ENCODE assay signal across 1 cellular context in genomic region chr2:169694113-169694893, GRCh38.
A peak's percentile ranks its signal among the peaks of the same experiment; 100 is the strongest.
TF ChIP-seq lines count a peak whose summit lies in the region.

Gene CFAP210, minus strand, starts transcription at chr2:169694405. Its CDS starts 78 bp downstream, at chr2:169694327.
Gene PHOSPHO2, plus strand, starts transcription at chr2:169694469. Its CDS starts 6,503 bp downstream, at chr2:169700972.

TF ChIP-seq in HepG2, 621 proteins besides CTCF, POLR2A, EP300 and RAD21 (continued from another document and continues in another):
- no peak for TF ChIP-seq TERF1 (CRISPR knock-in tag; IDR thresholded peaks at IDR 0.05)
- peak; percentile 92; the same call in 1 of the 2 replicates for TF ChIP-seq BORCS8-MEF2B (CRISPR knock-in tag; IDR thresholded peaks at IDR 0.05)
- no peak; the same call in 1 of the 2 replicates for TF ChIP-seq ZZZ3 (CRISPR knock-in tag; IDR thresholded peaks at IDR 0.05; ENCODE audit: borderline replicate concordance)
- TF ChIP-seq ESRRA (CRISPR knock-in tag; IDR thresholded peaks at IDR 0.05; ENCODE audit: low read depth), result peak; percentile 63; the same call in 1 of the 2 replicates
- peak; percentile 99 for TF ChIP-seq ZNF598 (CRISPR knock-in tag; IDR thresholded peaks at IDR 0.05; ENCODE audit: borderline replicate concordance)
- peak; percentile 92 for TF ChIP-seq ISX (CRISPR knock-in tag; conservative IDR thresholded peaks at IDR 0.05)
- peak; percentile 69 for TF ChIP-seq IRF2 (CRISPR knock-in tag; IDR thresholded peaks at IDR 0.05)
- peak; percentile 96 for TF ChIP-seq RFX3 (CRISPR knock-in tag; IDR thresholded peaks at IDR 0.05)
- TF ChIP-seq E2F5 (CRISPR knock-in tag; conservative IDR thresholded peaks at IDR 0.05), result peak; percentile 57; the same call in 1 of the 2 replicates
- no peak for TF ChIP-seq SRF (IDR thresholded peaks at IDR 0.05; ENCODE audit: low read depth, low read length)
- TF ChIP-seq STAT5B (CRISPR knock-in tag; IDR thresholded peaks at IDR 0.05), result no peak; the same call in 1 of the 2 replicates
- TF ChIP-seq TBX3 (IDR thresholded peaks at IDR 0.05; ENCODE audit: borderline replicate concordance), result peak; percentile 59; the same call in 1 of the 2 replicates
- TF ChIP-seq NR2C2 (CRISPR knock-in tag; IDR thresholded peaks at IDR 0.05; ENCODE audit: borderline replicate concordance), result peak; percentile 27; the same call in 1 of the 2 replicates
- no peak for TF ChIP-seq ZNF713 (CRISPR knock-in tag; IDR thresholded peaks at IDR 0.05)
- TF ChIP-seq SIN3B (IDR thresholded peaks at IDR 0.05; ENCODE audit: low read length), result 0 out of 2 replicates have a peak, but pooled peaks have one; percentile 4
- 0 out of 2 replicates have a peak, but pooled peaks have one; percentile 59 for TF ChIP-seq POLR2AphosphoS2 (IDR thresholded peaks at IDR 0.05; ENCODE audit: low read depth, low read length)
- TF ChIP-seq FOXO1 (CRISPR knock-in tag; IDR thresholded peaks at IDR 0.05), result 0 out of 2 replicates have a peak, but pooled peaks have one; percentile 68
- TF ChIP-seq ZNF576 (CRISPR knock-in tag; IDR thresholded peaks at IDR 0.05), result peak; percentile 88; the same call in 1 of the 2 replicates
- TF ChIP-seq FIP1L1 (IDR thresholded peaks at IDR 0.05; ENCODE audit: borderline replicate concordance, insufficient read depth, low read depth, low read length), result no peak; the same call in 1 of the 2 replicates
- 0 out of 2 replicates have a peak, but pooled peaks have one; percentile 59 for TF ChIP-seq DNMT3B (CRISPR knock-in tag; conservative IDR thresholded peaks at IDR 0.05)
- no peak for TF ChIP-seq SOX6 (IDR thresholded peaks at IDR 0.05)
- peak; percentile 86 for TF ChIP-seq SOX6 (CRISPR knock-in tag; IDR thresholded peaks at IDR 0.05)
- no peak for TF ChIP-seq ARNTL (CRISPR knock-in tag; IDR thresholded peaks at IDR 0.05)
- 0 out of 2 replicates have a peak, but pooled peaks have one; percentile 79 for TF ChIP-seq E2F2 (CRISPR knock-in tag; IDR thresholded peaks at IDR 0.05; ENCODE audit: borderline replicate concordance)
- peak; percentile 30 for TF ChIP-seq STAG1 (CRISPR knock-in tag; IDR thresholded peaks at IDR 0.05)
- TF ChIP-seq NRL (CRISPR knock-in tag; IDR thresholded peaks at IDR 0.05; ENCODE audit: borderline replicate concordance), result peak; percentile 99
- peak; percentile 96 for TF ChIP-seq ZFY (CRISPR knock-in tag; IDR thresholded peaks at IDR 0.05)
- peak; percentile 89 for TF ChIP-seq SNAPC2 (CRISPR knock-in tag; IDR thresholded peaks at IDR 0.05)
- TF ChIP-seq ZNF704 (CRISPR knock-in tag; IDR thresholded peaks at IDR 0.05; ENCODE audit: borderline replicate concordance), result peak; percentile 77; the same call in 1 of the 2 replicates
- no peak for TF ChIP-seq ZNF10 (CRISPR knock-in tag; IDR thresholded peaks at IDR 0.05; ENCODE audit: borderline replicate concordance, low read depth)
- TF ChIP-seq ZNF431 (CRISPR knock-in tag; IDR thresholded peaks at IDR 0.05; ENCODE audit: borderline replicate concordance, low read depth), result peak; percentile 22
- TF ChIP-seq MYPOP (CRISPR knock-in tag; IDR thresholded peaks at IDR 0.05), result peak; percentile 87; the same call in 1 of the 2 replicates
- TF ChIP-seq HOXA7 (CRISPR knock-in tag; IDR thresholded peaks at IDR 0.05), result no peak
- TF ChIP-seq ZNF891 (CRISPR knock-in tag; IDR thresholded peaks at IDR 0.05), result peak; percentile 99
- no peak; the same call in 1 of the 2 replicates for TF ChIP-seq KLF6 (CRISPR knock-in tag; IDR thresholded peaks at IDR 0.05)
- peak; percentile 96 for TF ChIP-seq ZNF136 (CRISPR knock-in tag; IDR thresholded peaks at IDR 0.05; ENCODE audit: low read depth)
- peak; percentile 92 for TF ChIP-seq NFATC3 (CRISPR knock-in tag; IDR thresholded peaks at IDR 0.05)
- TF ChIP-seq ZFP91 (CRISPR knock-in tag; IDR thresholded peaks at IDR 0.05; ENCODE audit: borderline replicate concordance), result peak; percentile 96; the same call in 1 of the 2 replicates
- peak; percentile 92 for TF ChIP-seq RFX1 (IDR thresholded peaks at IDR 0.05)
- no peak for TF ChIP-seq RARG (CRISPR knock-in tag; IDR thresholded peaks at IDR 0.05; ENCODE audit: low read depth)
- TF ChIP-seq ZNF841 (CRISPR knock-in tag; IDR thresholded peaks at IDR 0.05; ENCODE audit: borderline replicate concordance), result no peak
- TF ChIP-seq CENPX (CRISPR knock-in tag; IDR thresholded peaks at IDR 0.05), result no peak
- no peak for TF ChIP-seq MATR3 (CRISPR knock-in tag; IDR thresholded peaks at IDR 0.05)
- TF ChIP-seq ZNF230 (CRISPR knock-in tag; IDR thresholded peaks at IDR 0.05), result no peak
- TF ChIP-seq ZBTB34 (CRISPR knock-in tag; IDR thresholded peaks at IDR 0.05), result peak; percentile 78; the same call in 1 of the 2 replicates
- no peak for TF ChIP-seq ZNF101 (CRISPR knock-in tag; IDR thresholded peaks at IDR 0.05; ENCODE audit: borderline replicate concordance, low read depth)
- no peak for TF ChIP-seq HHEX (CRISPR knock-in tag; IDR thresholded peaks at IDR 0.05)
- TF ChIP-seq AGO1 (IDR thresholded peaks at IDR 0.05; ENCODE audit: low read depth, low read length, poor library complexity, severe bottlenecking), result no peak
- TF ChIP-seq ONECUT2 (CRISPR knock-in tag; IDR thresholded peaks at IDR 0.05), result peak; percentile 33; the same call in 1 of the 2 replicates
- no peak for TF ChIP-seq CBX1 (IDR thresholded peaks at IDR 0.05; ENCODE audit: low read depth)
- TF ChIP-seq EED (CRISPR knock-in tag; IDR thresholded peaks at IDR 0.05), result peak; percentile 95; the same call in 1 of the 2 replicates
- TF ChIP-seq YEATS4 (CRISPR knock-in tag; IDR thresholded peaks at IDR 0.05; ENCODE audit: borderline replicate concordance), result peak; percentile 95
- no peak for TF ChIP-seq ZNF530 (CRISPR knock-in tag; IDR thresholded peaks at IDR 0.05; ENCODE audit: low read depth)
- TF ChIP-seq MLX (CRISPR knock-in tag; IDR thresholded peaks at IDR 0.05), result no peak; the same call in 1 of the 2 replicates
- TF ChIP-seq THRA (CRISPR knock-in tag; IDR thresholded peaks at IDR 0.05; ENCODE audit: borderline replicate concordance), result peak; percentile 63; the same call in 1 of the 2 replicates
- TF ChIP-seq ZNF644 (CRISPR knock-in tag; IDR thresholded peaks at IDR 0.05; ENCODE audit: low read depth), result no peak; the same call in 1 of the 2 replicates
- no peak; the same call in 1 of the 2 replicates for TF ChIP-seq SP5 (CRISPR knock-in tag; IDR thresholded peaks at IDR 0.05; ENCODE audit: borderline replicate concordance, low read depth)
- peak; percentile 87; the same call in 1 of the 2 replicates for TF ChIP-seq ZNF703 (CRISPR knock-in tag; IDR thresholded peaks at IDR 0.05; ENCODE audit: borderline replicate concordance)
- no peak for TF ChIP-seq ZNF17 (CRISPR knock-in tag; IDR thresholded peaks at IDR 0.05)
- TF ChIP-seq ZNF484 (CRISPR knock-in tag; IDR thresholded peaks at IDR 0.05; ENCODE audit: borderline replicate concordance, low read depth), result no peak
- TF ChIP-seq SOX5 (CRISPR knock-in tag; IDR thresholded peaks at IDR 0.05; ENCODE audit: borderline replicate concordance), result peak; percentile 47; the same call in 1 of the 2 replicates
- TF ChIP-seq PATZ1 (CRISPR knock-in tag; IDR thresholded peaks at IDR 0.05), result peak; percentile 85
